10 cellular contexts compared by ENCODE assay signal in genomic region chr6:137240168-137240567, GRCh38. TPM values are rescaled to one million over a fixed set of nuclear protein-coding genes. Genes with fewer than 3 reads are reported as not detected.
DNase-seq lines count a peak whose midpoint lies in the region; ATAC-seq and TF ChIP-seq lines count a peak whose summit lies in the region.
"Had no signal": no experiment of that assay in that cellular context is flagged by ENCODE, and none has a peak within 500 bp of the region (broad histone marks: within the 10 kb centered on the region; RNA-seq: fewer than 3 reads in every experiment).

No MANE protein-coding gene starts in this region.

- no peak overlapping the region for H3K4me3 Mint-ChIP-seq in activated T-helper 2 cell treated with anti-CD3 and anti-CD28 coated beads, Interferon-gamma antibody, Interleukin-2, Interleukin-4, amounts not matched to agents 10 μg/mL and 5 μg/mL and 100 μg/mL, durations not matched to agents 14 hours and 24 hours and 36 hours (ENCODE audit: low read depth)
- H3K4me3 Mint-ChIP-seq: memory B cell had no signal

- no peak for TF ChIP-seq POLR2A in spleen (IDR thresholded peaks at IDR 0.05)
- no peak for TF ChIP-seq POLR2A in testis (IDR thresholded peaks at IDR 0.05)

- DNase-seq in HL-60 (ENCODE audit: low read depth in 1 of 2, low spot score in 1 of 2) (peak; percentile 92 to 96), heart right ventricle (no peak), spleen (peak; percentile 79), testis (no peak)
- DNase-seq in activated T-helper 2 cell treated with anti-CD3 and anti-CD28 coated beads, Interferon-gamma antibody, Interleukin-2, Interleukin-4, amounts not matched to agents 10 μg/mL and 5 μg/mL and 100 μg/mL, durations not matched to agents 14 hours and 24 hours and 36 hours (ENCODE audit: low spot score): no peak
- DNase-seq: dorsolateral prefrontal cortex had no signal

- H3K4me3 ChIP-seq in HL-60 (replicated peaks; ENCODE audit: insufficient read depth, low read length): no peak overlapping the region
- no peak overlapping the region for H3K4me3 ChIP-seq in heart right ventricle
- no peak overlapping the region for H3K4me3 ChIP-seq in spleen
- no peak overlapping the region for H3K4me3 ChIP-seq in testis
- H3K4me3 ChIP-seq: dorsolateral prefrontal cortex had no signal

- H3K27ac ChIP-seq in HL-60 (replicated peaks) (peak overlapping the region; percentile 43), VCaP (peak overlapping the region; percentile 93), heart right ventricle (peak overlapping the region in 1 of 10 donors; percentile 84), spleen (peak overlapping the region in 6 of 8 donors; percentile 60 to 100 (median 74)), testis (no peak overlapping the region)

- H3K9me3 Mint-ChIP-seq in activated T-helper 2 cell treated with anti-CD3 and anti-CD28 coated beads, Interferon-gamma antibody, Interleukin-2, Interleukin-4, amounts not matched to agents 10 μg/mL and 5 μg/mL and 100 μg/mL, durations not matched to agents 14 hours and 24 hours and 36 hours: peaks cover 10% of the 10 kb centered on the region

- peaks cover 0 to 8% (median 0%) of the 10 kb centered on the region in 11 donors for H3K9me3 ChIP-seq in heart right ventricle
- H3K9me3 ChIP-seq in spleen: peaks cover 0 to 5% (median 0%) of the 10 kb centered on the region in 8 donors
- H3K9me3 ChIP-seq in testis: no peaks in the 10 kb centered on the region

- no peaks in the 10 kb centered on the region for H3K27me3 ChIP-seq in HL-60 (ENCODE audit: insufficient read depth, poor library complexity, severe bottlenecking)
- H3K27me3 ChIP-seq in heart right ventricle: no peaks in the 10 kb centered on the region
- H3K27me3 ChIP-seq in spleen (replicated peaks in 1 of 7): no peaks in the 10 kb centered on the region
- H3K27me3 ChIP-seq in testis: no peaks in the 10 kb centered on the region
- H3K27me3 ChIP-seq: dorsolateral prefrontal cortex had no signal

- H3K27ac Mint-ChIP-seq in activated T-helper 2 cell treated with anti-CD3 and anti-CD28 coated beads, Interferon-gamma antibody, Interleukin-2, Interleukin-4, amounts not matched to agents 10 μg/mL and 5 μg/mL and 100 μg/mL, durations not matched to agents 14 hours and 24 hours and 36 hours: no peak overlapping the region
- H3K27ac Mint-ChIP-seq: memory B cell had no signal

- peaks cover 3% of the 10 kb centered on the region for H3K27me3 Mint-ChIP-seq in activated T-helper 2 cell treated with anti-CD3 and anti-CD28 coated beads, Interferon-gamma antibody, Interleukin-2, Interleukin-4, amounts not matched to agents 10 μg/mL and 5 μg/mL and 100 μg/mL, durations not matched to agents 14 hours and 24 hours and 36 hours (ENCODE audit: low read depth)
- H3K27me3 Mint-ChIP-seq: memory B cell had no signal

- peaks cover 0 to 68% (median 15%) of the 10 kb centered on the region in 9 donors for H3K4me1 ChIP-seq in heart right ventricle
- H3K4me1 ChIP-seq in spleen: peaks cover 0 to 57% (median 29%) of the 10 kb centered on the region in 6 donors
- peaks cover 4% of the 10 kb centered on the region for H3K4me1 ChIP-seq in testis

- no peaks in the 10 kb centered on the region for H3K36me3 ChIP-seq in heart right ventricle
- H3K36me3 ChIP-seq in spleen: no peaks in the 10 kb centered on the region
- H3K36me3 ChIP-seq in testis (ENCODE audit: low read depth, missing control alignments): no peaks in the 10 kb centered on the region

- H3K36me3 Mint-ChIP-seq in activated T-helper 2 cell treated with anti-CD3 and anti-CD28 coated beads, Interferon-gamma antibody, Interleukin-2, Interleukin-4, amounts not matched to agents 10 μg/mL and 5 μg/mL and 100 μg/mL, durations not matched to agents 14 hours and 24 hours and 36 hours (ENCODE audit: low read depth): no peaks in the 10 kb centered on the region

- intact Hi-C loops in heart right ventricle (cut with DNase I) (no loop called here), spleen (cut with DNase I; ENCODE audit: low total_unique reads) (no loop called here), testis (cut with DNase I; ENCODE audit: low total_unique reads) (no loop called here)
- intact Hi-C loops in activated T-helper 2 cell treated with anti-CD3 and anti-CD28 coated beads, Interferon-gamma antibody, Interleukin-2, Interleukin-4, amounts not matched to agents 10 μg/mL and 5 μg/mL and 100 μg/mL, durations not matched to agents 14 hours and 24 hours and 36 hours (cut with micrococcal nuclease): no loop called here

- TF ChIP-seq CTCF in HL-60 (IDR thresholded peaks at IDR 0.05; ENCODE audit: insufficient read depth, low read length) (no peak), VCaP (conservative IDR thresholded peaks at IDR 0.05) (no peak), heart right ventricle (IDR thresholded peaks at IDR 0.05) (no peak), spleen (IDR thresholded peaks at IDR 0.05 in 8 of 11, conservative IDR thresholded peaks at IDR 0.05 in 3 of 11) (no peak), testis (IDR thresholded peaks at IDR 0.05) (no peak)

- WGBS in heart right ventricle, 2 donors: 57 to 65% methylated on average over 1 of the region's 1 CpG
- WGBS in spleen, 5 donors: 11 to 31% (median 16%) methylated on average over 1 of the region's 1 CpG
- WGBS in testis, 2 donors: 29 to 50% methylated on average over 1 of the region's 1 CpG

- ATAC-seq in heart right ventricle (peak in 7 of 8 donors; percentile 38 to 92 (median 74)), HG03457 (IDR thresholded peaks at IDR 0.05; ENCODE audit: unreplicated experiment) (no peak), GM19463 (IDR thresholded peaks at IDR 0.05; ENCODE audit: unreplicated experiment) (no peak)

- peaks cover 7% of the 10 kb centered on the region for H3K4me1 Mint-ChIP-seq in activated T-helper 2 cell treated with anti-CD3 and anti-CD28 coated beads, Interferon-gamma antibody, Interleukin-2, Interleukin-4, amounts not matched to agents 10 μg/mL and 5 μg/mL and 100 μg/mL, durations not matched to agents 14 hours and 24 hours and 36 hours (ENCODE audit: low read depth)

RNA-seq across cellular contexts. Expression of gene IFNGR1, which starts 21.0 kb away (rescaled TPM):
- total RNA-seq in heart right ventricle: 100 to 1,000 TPM in 3 of 10 donors, 10 to 100 TPM in 7; 55.8 to 132 (median 78.7) TPM
- 100 to 1,000 TPM in 1 of 2 donors, 10 to 100 TPM in 1; 66.1 to 121 TPM for polyA plus RNA-seq in heart right ventricle
- total RNA-seq in spleen: 100 to 1,000 TPM; 146 to 291 (median 232) TPM
- 100 to 1,000 TPM; 119 to 150 (median 122) TPM for polyA plus RNA-seq in spleen
- 10 to 100 TPM; 46.4 to 47.8 TPM for total RNA-seq in testis
- 49.6 TPM for polyA plus RNA-seq in testis (ENCODE audit: insufficient read depth, low read depth, low replicate concordance)
- 22.2 and 26.2 TPM in 2 replicates for total RNA-seq in activated T-helper 2 cell treated with anti-CD3 and anti-CD28 coated beads, Interferon-gamma antibody, Interleukin-2, Interleukin-4, amounts not matched to agents 10 μg/mL and 5 μg/mL and 100 μg/mL, durations not matched to agents 14 hours and 24 hours and 36 hours

Comparison
In these comparisons a context has a peak if more than half of its experiments do, and no peak if none do; other contexts are left out.
1. DNase-seq: peak in HL-60 (2 of 2) and spleen (single experiment); none in heart right ventricle (0 of 2), testis (single experiment) and activated T-helper 2 cell treated with anti-CD3 and anti-CD28 coated beads, Interferon-gamma antibody, Interleukin-2, Interleukin-4, amounts not matched to agents 10 μg/mL and 5 μg/mL and 100 μg/mL, durations not matched to agents 14 hours and 24 hours and 36 hours (single experiment).
2. H3K27ac ChIP-seq: peak in HL-60 (single experiment), VCaP (single experiment) and spleen (6 of 8); none in testis (0 of 2).
3. ATAC-seq: peak in heart right ventricle (7 of 8); none in HG03457 (single experiment) and GM19463 (single experiment).